Comparison of ENCODE assay signal across 8 cellular contexts in the genomic region with DNA sequence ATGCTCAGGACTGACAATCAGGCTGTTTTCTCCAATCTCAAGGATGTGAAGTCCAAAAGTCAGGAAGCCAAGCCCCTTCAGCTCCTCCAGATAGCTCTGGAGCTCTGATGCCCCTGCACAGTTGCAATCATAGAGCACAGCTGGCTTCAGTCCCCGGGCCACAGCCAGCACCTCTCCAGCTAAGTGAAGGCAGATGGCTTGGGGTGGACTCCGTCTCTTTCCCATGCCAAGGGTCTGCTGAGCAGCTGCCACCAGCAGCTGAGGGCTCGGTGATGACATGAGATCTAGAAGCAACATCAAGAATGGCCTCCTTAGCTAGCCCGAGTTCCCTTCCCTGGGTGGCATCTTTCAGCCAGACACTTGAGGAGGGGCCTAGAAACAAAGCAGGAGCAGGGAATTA. TPM values are rescaled to one million over a fixed set of nuclear protein-coding genes. Genes with fewer than 3 reads are reported as not detected.
DNase-seq lines count a peak whose midpoint lies in the region; ATAC-seq, FAIRE-seq and TF ChIP-seq lines count a peak whose summit lies in the region.

No MANE protein-coding gene starts in this region.

- H3K27ac ChIP-seq in BLaER1 (peak overlapping the region; percentile 81; the same call in 1 of the 2 replicates), astrocyte (ENCODE audit: low read depth, low read length) (no peak overlapping the region), mucosa of rectum (ENCODE audit: low read depth in 2 of 2, low read length in 2 of 2) (no peak overlapping the region), sigmoid colon (no peak overlapping the region)

- no peaks in the 10 kb centered on the region for H3K27me3 Mint-ChIP-seq in astrocyte (ENCODE audit: low read depth, unreplicated experiment)

- no peaks in the 10 kb centered on the region for H3K9me3 Mint-ChIP-seq in astrocyte (ENCODE audit: unreplicated experiment)

- H3K4me3 ChIP-seq in BLaER1, result peak overlapping the region; percentile 70
- H3K4me3 ChIP-seq in HFF-Myc (replicated peaks; ENCODE audit: low read depth, low read length), result peak overlapping the region; percentile 91
- H3K4me3 ChIP-seq in astrocyte (ENCODE audit: insufficient read depth, low read depth, low read length), result peak overlapping the region; percentile 96
- peak overlapping the region in 1 of 2 donors; percentile 95 for H3K4me3 ChIP-seq in mucosa of rectum (ENCODE audit: low read length in 2 of 2)
- H3K4me3 ChIP-seq in sigmoid colon, result peak overlapping the region in 2 of 4 donors; percentile 62 to 63

- WGBS in sigmoid colon, 2 donors, result 71 to 77% methylated on average over 4 of the region's 4 CpGs

- TF ChIP-seq CTCF in HFF-Myc (IDR thresholded peaks at IDR 0.05; ENCODE audit: low read depth, low read length, missing control alignments) (no peak), astrocyte (IDR thresholded peaks at IDR 0.05; ENCODE audit: insufficient read depth, low read depth, low read length) (no peak), sigmoid colon (IDR thresholded peaks at IDR 0.05) (no peak)

- no peaks in the 10 kb centered on the region for H3K9me3 ChIP-seq in BLaER1
- no peaks in the 10 kb centered on the region for H3K9me3 ChIP-seq in astrocyte (ENCODE audit: insufficient read depth, low read depth, low read length)
- H3K9me3 ChIP-seq in mucosa of rectum (ENCODE audit: control insufficient read depth in 2 of 2, low read length in 2 of 2), result no peaks in the 10 kb centered on the region
- no peaks in the 10 kb centered on the region for H3K9me3 ChIP-seq in sigmoid colon

- peak overlapping the region; percentile 84 for H3K4me2 ChIP-seq in BLaER1
- peak overlapping the region; percentile 95 for H3K4me2 ChIP-seq in astrocyte (ENCODE audit: low read length)

- H3K27me3 ChIP-seq in BLaER1 (no peaks in the 10 kb centered on the region), astrocyte (ENCODE audit: insufficient read depth, low read length) (no peaks in the 10 kb centered on the region), mucosa of rectum (ENCODE audit: control insufficient read depth in 2 of 2, insufficient read depth in 2 of 2, low read length in 2 of 2) (no peaks in the 10 kb centered on the region), sigmoid colon (no peaks in the 10 kb centered on the region)

- H4K20me1 ChIP-seq in BLaER1 (no peaks in the 10 kb centered on the region), astrocyte (ENCODE audit: insufficient read depth, low read length) (no peaks in the 10 kb centered on the region)

- no peak overlapping the region for H3K27ac Mint-ChIP-seq in astrocyte (ENCODE audit: unreplicated experiment)

- TF ChIP-seq EP300 in sigmoid colon (IDR thresholded peaks at IDR 0.05), result no peak

- no peak overlapping the region for H2AFZ ChIP-seq in astrocyte (ENCODE audit: low read depth, low read length)

- peak overlapping the region; percentile 96 for H3K4me3 Mint-ChIP-seq in astrocyte (ENCODE audit: unreplicated experiment)

- peaks cover 4% of the 10 kb centered on the region for H3K4me1 Mint-ChIP-seq in astrocyte (ENCODE audit: low read depth, unreplicated experiment)

- peak overlapping the region; percentile 86 for H3K9ac ChIP-seq in BLaER1
- peak overlapping the region; percentile 97 for H3K9ac ChIP-seq in astrocyte (ENCODE audit: low read length)
- H3K9ac ChIP-seq in mucosa of rectum (ENCODE audit: low read depth in 1 of 2, low read length in 2 of 2), result peak overlapping the region; percentile 89 to 98

- H3K4me1 ChIP-seq in BLaER1, result peaks cover 15% of the 10 kb centered on the region
- H3K4me1 ChIP-seq in astrocyte (ENCODE audit: insufficient read depth, low read length), result peaks cover 13% of the 10 kb centered on the region
- peaks cover 28 to 41% of the 10 kb centered on the region in 2 donors for H3K4me1 ChIP-seq in mucosa of rectum (ENCODE audit: control insufficient read depth in 2 of 2, insufficient read depth in 2 of 2, low read length in 2 of 2)
- H3K4me1 ChIP-seq in sigmoid colon, result peaks cover 0 to 26% (median 25%) of the 10 kb centered on the region in 4 donors

- intact Hi-C loops in posterior cingulate gyrus (cut with DNase I) (no loop called here), sigmoid colon (cut with DNase I) (no loop called here)

- no peak for TF ChIP-seq POLR2A in GM18505 (IDR thresholded peaks at IDR 0.05; ENCODE audit: borderline replicate concordance, extremely low read depth, insufficient read depth, insufficient read length)
- no peak for TF ChIP-seq POLR2A in sigmoid colon (IDR thresholded peaks at IDR 0.05)

- H3K36me3 ChIP-seq in BLaER1 (peaks cover 38% of the 10 kb centered on the region), astrocyte (ENCODE audit: insufficient read depth, low read length) (no peaks in the 10 kb centered on the region), mucosa of rectum (ENCODE audit: control insufficient read depth in 2 of 2, insufficient read depth in 2 of 2, low read length in 2 of 2) (peaks cover 2 to 7% of the 10 kb centered on the region in 2 donors), sigmoid colon (no peaks in the 10 kb centered on the region)

- ATAC-seq in GM18505 (IDR thresholded peaks at IDR 0.05; ENCODE audit: unreplicated experiment), result no peak

- FAIRE-seq in astrocyte (lab: Jason Lieb, UNC), result no peak

- no peak for DNase-seq in HFF-Myc (ENCODE audit: extremely low read depth, low read depth)
- no peak for DNase-seq in astrocyte (ENCODE audit: low read depth)
- no peak for DNase-seq in posterior cingulate gyrus
- DNase-seq in sigmoid colon, result no peak
- DNase-seq in NCI-H2081 treated with DMSO at 0.1 percent for 48 hours (lab: John Stamatoyannopoulos, UW), result no peak

- peaks cover 3% of the 10 kb centered on the region for H3K36me3 Mint-ChIP-seq in astrocyte (ENCODE audit: low read depth, unreplicated experiment)

- H3K79me2 ChIP-seq in astrocyte (ENCODE audit: insufficient read depth, low read length), result peaks cover 10% of the 10 kb centered on the region

RNA-seq across cellular contexts. Expression of a gene that starts 1.0 kb away (rescaled TPM):
- total RNA-seq in astrocyte (2.2 and 2.6 TPM in 2 replicates), sigmoid colon (1 to 10 TPM in 1 of 4 donors, under 1 TPM in 3; 0.28 to 1.4 (median 0.60) TPM)
- 1 to 10 TPM; 1.2 to 1.8 (median 1.4) TPM for polyA plus RNA-seq in sigmoid colon

RNA-seq across cellular contexts. Expression of a gene that starts 22.6 kb away (rescaled TPM):
- 16.2 and 21.2 TPM in 2 replicates for total RNA-seq in astrocyte
- 1 to 10 TPM in 1 of 4 donors, under 1 TPM in 3; 0.28 to 1.1 (median 0.37) TPM for total RNA-seq in sigmoid colon
- polyA plus RNA-seq in sigmoid colon, result 10 to 100 TPM; 29.0 to 58.5 (median 51.1) TPM

RNA-seq across cellular contexts. Expression of a gene that starts 27.5 kb away (rescaled TPM):
- total RNA-seq in astrocyte (not detected in 2 replicates), sigmoid colon (1 to 10 TPM; 1.1 to 2.7 (median 1.4) TPM)
- polyA plus RNA-seq in sigmoid colon, result 10 to 100 TPM in 1 of 3 donors, 1 to 10 TPM in 2; 1.2 to 43.7 (median 1.8) TPM

RNA-seq across cellular contexts. Expression of a gene that starts 44.4 kb away (rescaled TPM):
- total RNA-seq in astrocyte (7.0 and 7.4 TPM in 2 replicates), sigmoid colon (1 to 10 TPM; 5.7 to 8.6 (median 6.9) TPM)
- 1 to 10 TPM; 1.2 to 3.7 (median 1.6) TPM for polyA plus RNA-seq in sigmoid colon
